In genomic region chr2:190836767-190837166, GRCh38 we compare ENCODE assay signal across 21 cellular contexts.
"Had no signal": no experiment of that assay in that cellular context is flagged by ENCODE, and none has a peak within 500 bp of the region (broad histone marks: within the 10 kb centered on the region; RNA-seq: fewer than 3 reads in every experiment).

No MANE protein-coding gene starts in this region.

- H3K4me3 ChIP-seq: esophagus muscularis mucosa, gastroesophageal sphincter, ovary, prostate gland, tibial nerve had no signal

- H3K9me3 ChIP-seq: esophagus muscularis mucosa, gastroesophageal sphincter, ovary, prostate gland, tibial nerve had no signal

- H3K27me3 ChIP-seq: esophagus muscularis mucosa, gastroesophageal sphincter, ovary, tibial nerve had no signal

- H3K36me3 ChIP-seq: esophagus muscularis mucosa, gastroesophageal sphincter, ovary, prostate gland, tibial nerve had no signal

- ATAC-seq: activated CD4-positive, alpha-beta T cell treated with anti-CD3 and anti-CD28 coated beads for 36 hours; activated naive CD4-positive, alpha-beta T cell treated with anti-CD3 and anti-CD28 coated beads, Interleukin-2, amount 50 U/mL, for 72 hours; activated T-helper 17 cell treated with anti-CD3 and anti-CD28 coated beads, Interleukin-2, amount 50 U/mL, for 72 hours; gastroesophageal sphincter; left colon; natural killer cell; T-helper 17 cell had no signal

- H3K27ac ChIP-seq: esophagus muscularis mucosa, gastroesophageal sphincter, ovary, prostate gland, tibial nerve had no signal

- DNase-seq: activated B cell treated with CpG ODN at 0.5 μM for 24 hours; activated CD4-positive, alpha-beta T cell treated with anti-CD3 and anti-CD28 coated beads for 36 hours; activated CD4-positive, alpha-beta T cell treated with anti-CD3 and anti-CD28 coated beads, Interleukin-2, amount 50 U/mL, for 4 hours; activated CD8-positive, alpha-beta memory T cell treated with anti-CD3 and anti-CD28 coated beads for 24 hours; activated CD8-positive, alpha-beta memory T cell treated with anti-CD3 and anti-CD28 coated beads, Interleukin-2, amount 50 U/mL, for 4 hours; activated T-cell treated with anti-CD3 and anti-CD28 coated beads, Interleukin-2, amount 50 U/mL, for 24 hours; aorta; central memory CD4-positive, alpha-beta T cell; effector memory CD4-positive, alpha-beta T cell; left colon; mesendoderm; natural killer cell; ovary; stimulated activated CD4-positive, alpha-beta T cell treated with anti-CD3 and anti-CD28 coated beads, Interleukin-12 subunit alpha, Interleukin-12 subunit beta, amount 100 ng/mL, for 4 hours; T-helper 17 cell had no signal

- H3K4me1 ChIP-seq: prostate gland had no signal
